In genomic region chr4:8044699-8045098, GRCh38 we compare ENCODE assay signal across 13 cellular contexts.
DNase-seq lines count a peak whose midpoint lies in the region; TF ChIP-seq lines count a peak whose summit lies in the region.
"Had no signal": no experiment of that assay in that cellular context is flagged by ENCODE, and none has a peak within 500 bp of the region (broad histone marks: within the 10 kb centered on the region; RNA-seq: fewer than 3 reads in every experiment).

No MANE protein-coding gene starts in this region.

- H3K27me3 ChIP-seq in osteoblast (ENCODE audit: insufficient read depth, low read length) (peaks cover 25% of the 10 kb centered on the region), smooth muscle cell (ENCODE audit: low read depth) (no peaks in the 10 kb centered on the region), tibial nerve (no peaks in the 10 kb centered on the region)

- WGBS in smooth muscle cell (ENCODE audit: low lambda C conversion rate) = 82% methylated on average over 15 of the region's 15 CpGs
- WGBS in tibial nerve, 2 donors = 50 to 51% methylated on average over 15 of the region's 15 CpGs

- DNase-seq in DMS79 (lab: John Stamatoyannopoulos, UW) = peak; percentile 62
- DNase-seq in NCI-H1694 treated with DMSO at 0.1 percent for 48 hours (lab: John Stamatoyannopoulos, UW) = peak; percentile 95
- peak; percentile 96 for DNase-seq in NCI-H774 (lab: John Stamatoyannopoulos, UW)
- peak; percentile 65 for DNase-seq in osteoblast (ENCODE audit: insufficient read length, low spot score, missing footprints)
- no peak for DNase-seq in stimulated activated naive CD4-positive, alpha-beta T cell treated with Interleukin-2 at 50 U/mL for 16 hours (lab: John Stamatoyannopoulos, UW)
- no peak for DNase-seq in smooth muscle cell (lab: John Stamatoyannopoulos, UW; ENCODE audit: unreplicated experiment)
- DNase-seq in dedifferentiated amniotic fluid mesenchymal stem cell (ENCODE audit: extremely low spot score) = no peak
- no peak for DNase-seq in tibial nerve (ENCODE audit: low spot score in 2 of 2)
- DNase-seq: activated CD8-positive, alpha-beta memory T cell treated with anti-CD3 and anti-CD28 coated beads, Interleukin-2, amount 50 U/mL, for 4 hours; effector CD4-positive, alpha-beta T cell; left cardiac atrium had no signal

- H3F3A ChIP-seq in smooth muscle cell (ENCODE audit: low read depth) = no peaks in the 10 kb centered on the region

- TF ChIP-seq POLR2A in tibial nerve (IDR thresholded peaks at IDR 0.05) = no peak

- H3K79me2 ChIP-seq in osteoblast (ENCODE audit: insufficient read depth, low read length) (no peaks in the 10 kb centered on the region), smooth muscle cell (ENCODE audit: low read depth) (no peaks in the 10 kb centered on the region)

- H3K4me2 ChIP-seq in osteoblast (ENCODE audit: insufficient read depth, low read length) = no peak overlapping the region
- no peak overlapping the region for H3K4me2 ChIP-seq in smooth muscle cell

- no peaks in the 10 kb centered on the region for H3K4me1 ChIP-seq in osteoblast (ENCODE audit: insufficient read depth, low read length)
- H3K4me1 ChIP-seq in smooth muscle cell (ENCODE audit: low read depth) = no peaks in the 10 kb centered on the region
- H3K4me1 ChIP-seq in tibial nerve = no peaks in the 10 kb centered on the region

- H3K9me3 ChIP-seq in osteoblast (ENCODE audit: low read depth, low read length) (no peaks in the 10 kb centered on the region), smooth muscle cell (replicated peaks; ENCODE audit: low read depth) (no peaks in the 10 kb centered on the region), tibial nerve (no peaks in the 10 kb centered on the region)

- no peak for TF ChIP-seq CTCF in osteoblast (IDR thresholded peaks at IDR 0.05; ENCODE audit: extremely low read depth, low read depth, low read length)
- no peak for TF ChIP-seq CTCF in smooth muscle cell (IDR thresholded peaks at IDR 0.05; ENCODE audit: borderline replicate concordance, insufficient read depth, poor library complexity, severe bottlenecking)
- no peak for TF ChIP-seq CTCF in tibial nerve (IDR thresholded peaks at IDR 0.05)

- H2AFZ ChIP-seq in osteoblast (ENCODE audit: low read length) = no peak overlapping the region
- H2AFZ ChIP-seq in smooth muscle cell (ENCODE audit: low read depth) = no peak overlapping the region

- H4K20me1 ChIP-seq in osteoblast (ENCODE audit: insufficient read depth, low read length) (no peaks in the 10 kb centered on the region), smooth muscle cell (ENCODE audit: low read depth) (no peaks in the 10 kb centered on the region)

- no peak overlapping the region for H3K27ac ChIP-seq in osteoblast (ENCODE audit: low read depth, low read length)
- no peak overlapping the region for H3K27ac ChIP-seq in smooth muscle cell (ENCODE audit: low read depth)
- H3K27ac ChIP-seq in tibial nerve = no peak overlapping the region
- H3K27ac ChIP-seq: HL-60, VCaP had no signal

- H3K9ac ChIP-seq in smooth muscle cell (ENCODE audit: low read depth) = no peak overlapping the region

- no peak for TF ChIP-seq EP300 in tibial nerve (IDR thresholded peaks at IDR 0.05)

- H3K36me3 ChIP-seq in osteoblast (ENCODE audit: insufficient read depth, low read length) (no peaks in the 10 kb centered on the region), smooth muscle cell (ENCODE audit: low read depth) (no peaks in the 10 kb centered on the region), tibial nerve (peaks cover 0 to 9% (median 0%) of the 10 kb centered on the region in 3 donors)

- H3K4me3 ChIP-seq in osteoblast (ENCODE audit: insufficient read depth, low read length) = no peak overlapping the region
- no peak overlapping the region for H3K4me3 ChIP-seq in smooth muscle cell
- no peak overlapping the region for H3K4me3 ChIP-seq in tibial nerve

Comparison
In these comparisons a context has a peak if more than half of its experiments do, and no peak if none do; other contexts are left out.
1. DNase-seq: peak in DMS79 (single experiment), NCI-H1694 treated with DMSO at 0.1 percent for 48 hours (single experiment), NCI-H774 (single experiment) and osteoblast (single experiment); none in stimulated activated naive CD4-positive, alpha-beta T cell treated with Interleukin-2 at 50 U/mL for 16 hours (single experiment), smooth muscle cell (single experiment), dedifferentiated amniotic fluid mesenchymal stem cell (single experiment) and tibial nerve (0 of 2).